11 cellular contexts compared by ENCODE assay signal in the genomic region with DNA sequence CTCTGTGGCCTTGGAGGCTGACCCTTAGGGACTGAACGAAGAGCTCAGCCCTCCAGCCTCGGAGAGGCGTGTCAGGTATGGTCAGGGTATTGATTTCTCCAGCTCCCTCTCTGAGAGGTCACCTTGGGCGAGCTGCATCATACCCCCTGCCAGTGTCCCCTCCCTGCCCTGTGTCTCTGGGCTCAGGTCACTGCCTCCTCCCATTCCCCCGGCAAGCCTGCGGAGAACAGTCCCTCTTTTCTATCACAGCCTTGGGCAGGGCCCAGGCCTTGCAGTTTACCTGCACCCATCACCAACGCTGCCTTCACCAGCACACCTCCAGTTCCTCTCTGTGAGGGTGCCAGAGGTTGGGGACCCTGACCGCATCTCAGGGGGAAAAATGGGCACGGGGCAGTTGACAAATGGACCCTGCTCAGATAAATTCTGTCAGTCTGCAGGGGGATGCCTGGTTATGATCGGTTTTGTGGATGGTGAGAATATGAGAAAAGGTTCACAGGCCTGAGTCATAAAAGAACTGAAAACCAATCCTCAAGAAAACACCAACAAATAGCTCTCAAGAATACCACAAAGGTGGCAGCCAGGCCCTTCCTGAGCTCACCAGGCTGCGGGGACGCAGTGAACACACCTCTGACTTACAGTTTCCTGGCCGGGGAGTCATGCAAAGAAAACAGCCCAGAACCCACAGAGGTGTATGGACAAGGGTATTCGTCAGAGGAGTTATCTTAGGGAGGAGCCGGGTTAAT. TPM values are rescaled to one million over a fixed set of nuclear protein-coding genes. Genes with fewer than 3 reads are reported as not detected.
A peak's percentile ranks its signal among the peaks of the same experiment; 100 is the strongest.
DNase-seq lines count a peak whose midpoint lies in the region; ATAC-seq and TF ChIP-seq lines count a peak whose summit lies in the region.
"Had no signal": no experiment of that assay in that cellular context is flagged by ENCODE, and none has a peak within 500 bp of the region (broad histone marks: within the 10 kb centered on the region; RNA-seq: fewer than 3 reads in every experiment).

No MANE protein-coding gene starts in this region.

- no peak for TF ChIP-seq EP300 in upper lobe of left lung (IDR thresholded peaks at IDR 0.05)

- H3K9me3 Mint-ChIP-seq in activated CD4-positive, alpha-beta memory T cell treated with anti-CD3 and anti-CD28 coated beads for 36 hours, result no peaks in the 10 kb centered on the region

- no peaks in the 10 kb centered on the region for H3K36me3 Mint-ChIP-seq in activated CD4-positive, alpha-beta memory T cell treated with anti-CD3 and anti-CD28 coated beads for 36 hours

- H3K4me1 Mint-ChIP-seq in activated CD4-positive, alpha-beta memory T cell treated with anti-CD3 and anti-CD28 coated beads for 36 hours (ENCODE audit: low read depth), result peaks cover 11% of the 10 kb centered on the region

- peaks cover 0 to 5% (median 0%) of the 10 kb centered on the region in 4 donors for H3K4me1 ChIP-seq in upper lobe of left lung
- peaks cover 6 to 16% of the 10 kb centered on the region in 2 donors for H3K4me1 ChIP-seq in thyroid gland

- CTCF ChIA-PET in activated CD4-positive, alpha-beta memory T cell treated with anti-CD3 and anti-CD28 coated beads for 36 hours (lab: Charles Lee), result interaction anchor here (1.0 to 1.6 kb wide), 4 partner anchors 23 to 141 kb away, joined by 4 to 9 read pairs (median 4); no protein-coding TSS in a partner anchor

- intact Hi-C loops in activated CD4-positive, alpha-beta memory T cell treated with anti-CD3 and anti-CD28 coated beads for 36 hours (cut with micrococcal nuclease), result loop anchor here (2.0 kb wide), 1 partner anchor 89 kb away; no protein-coding TSS in a partner anchor
- intact Hi-C loops in thyroid gland (cut with DNase I), result no loop called here

- TF ChIP-seq POLR2A in upper lobe of left lung (IDR thresholded peaks at IDR 0.05), result no peak
- no peak for TF ChIP-seq POLR2A in thyroid gland (IDR thresholded peaks at IDR 0.05)

- no peaks in the 10 kb centered on the region for H3K36me3 ChIP-seq in upper lobe of left lung
- H3K36me3 ChIP-seq in thyroid gland, result no peaks in the 10 kb centered on the region
- H3K36me3 ChIP-seq: BLaER1 treated with 17β-estradiol and CSF1 and Interleukin-3, amounts not matched to agents 10 nM and 100 nM had no signal

- DNase-seq in stimulated activated CD4-positive, alpha-beta T cell treated with anti-CD3 and anti-CD28 coated beads, Interleukin-12 subunit alpha, Interleukin-12 subunit beta, amount 100 ng/mL, for 48 hours (ENCODE audit: low read depth in 2 of 3, low spot score in 1 of 3), result peak; percentile 46 to 69 (median 55)
- no peak for DNase-seq in stimulated activated CD4-positive, alpha-beta T cell treated with anti-CD3 and anti-CD28 coated beads, Interleukin-12 subunit alpha, Interleukin-12 subunit beta, amount 100 ng/mL, for 4 hours
- peak; percentile 85 for DNase-seq in activated CD4-positive, alpha-beta memory T cell treated with anti-CD3 and anti-CD28 coated beads for 36 hours
- DNase-seq in kidney glomerular epithelial cell (lab: John Stamatoyannopoulos, UW) (peak; percentile 22), upper lobe of left lung (no peak), thyroid gland (no peak)
- DNase-seq: dorsolateral prefrontal cortex had no signal

- ATAC-seq in GM18511 (IDR thresholded peaks at IDR 0.05; ENCODE audit: unreplicated experiment), result no peak
- ATAC-seq in upper lobe of left lung (ENCODE audit: low FRiP score in 2 of 2), result no peak
- no peak for ATAC-seq in GM21515 (IDR thresholded peaks at IDR 0.05; ENCODE audit: unreplicated experiment)

- H3K27ac ChIP-seq in upper lobe of left lung, result no peak overlapping the region
- no peak overlapping the region for H3K27ac ChIP-seq in thyroid gland
- H3K27ac ChIP-seq: BLaER1 treated with 17β-estradiol and CSF1 and Interleukin-3, amounts not matched to agents 10 nM and 100 nM; dorsolateral prefrontal cortex; RWPE1 had no signal

- H3K9me3 ChIP-seq in upper lobe of left lung, result no peaks in the 10 kb centered on the region
- H3K9me3 ChIP-seq in thyroid gland, result no peaks in the 10 kb centered on the region

- 83 to 88% methylated on average over 15 of the region's 15 CpGs for WGBS in upper lobe of left lung, 2 donors
- WGBS in thyroid gland, 2 donors, result 84 to 92% methylated on average over 15 of the region's 15 CpGs

- TF ChIP-seq CTCF in upper lobe of left lung (IDR thresholded peaks at IDR 0.05), result no peak
- TF ChIP-seq CTCF in thyroid gland (IDR thresholded peaks at IDR 0.05), result no peak

- no peaks in the 10 kb centered on the region for H3K27me3 ChIP-seq in upper lobe of left lung
- H3K27me3 ChIP-seq in thyroid gland, result no peaks in the 10 kb centered on the region
- H3K27me3 ChIP-seq: BLaER1 treated with 17β-estradiol and CSF1 and Interleukin-3, amounts not matched to agents 10 nM and 100 nM; dorsolateral prefrontal cortex had no signal

- POLR2A ChIA-PET in activated CD4-positive, alpha-beta memory T cell treated with anti-CD3 and anti-CD28 coated beads for 36 hours (lab: Charles Lee), result interaction anchor here (0.5 to 1.8 kb wide), 3 partner anchors 21 to 1552 kb away, joined by 3 to 10 read pairs (median 4); no protein-coding TSS in a partner anchor

- no peak overlapping the region for H3K4me3 Mint-ChIP-seq in activated CD4-positive, alpha-beta memory T cell treated with anti-CD3 and anti-CD28 coated beads for 36 hours

- peaks cover 2% of the 10 kb centered on the region for H3K27me3 Mint-ChIP-seq in activated CD4-positive, alpha-beta memory T cell treated with anti-CD3 and anti-CD28 coated beads for 36 hours

- H3K27ac Mint-ChIP-seq in activated CD4-positive, alpha-beta memory T cell treated with anti-CD3 and anti-CD28 coated beads for 36 hours, result no peak overlapping the region

- H3K4me3 ChIP-seq in upper lobe of left lung, result no peak overlapping the region
- no peak overlapping the region for H3K4me3 ChIP-seq in thyroid gland (replicated peaks in 1 of 3)
- H3K4me3 ChIP-seq: BLaER1 treated with 17β-estradiol and CSF1 and Interleukin-3, amounts not matched to agents 10 nM and 100 nM; dorsolateral prefrontal cortex had no signal

RNA-seq across cellular contexts. Expression of a gene that starts 24.7 kb away (rescaled TPM):
- total RNA-seq in activated CD4-positive, alpha-beta memory T cell treated with anti-CD3 and anti-CD28 coated beads for 36 hours, result 10 to 100 TPM; 22.1 to 22.5 TPM
- total RNA-seq in upper lobe of left lung (10 to 100 TPM; 43.8 to 92.7 (median 74.1) TPM), thyroid gland (10 to 100 TPM; 39.4 to 81.3 (median 67.4) TPM)

Comparison
In these comparisons a context has a peak if more than half of its experiments do, and no peak if none do; other contexts are left out.
1. DNase-seq: peak in stimulated activated CD4-positive, alpha-beta T cell treated with anti-CD3 and anti-CD28 coated beads, Interleukin-12 subunit alpha, Interleukin-12 subunit beta, amount 100 ng/mL, for 48 hours (3 of 3), activated CD4-positive, alpha-beta memory T cell treated with anti-CD3 and anti-CD28 coated beads for 36 hours (single experiment) and kidney glomerular epithelial cell (single experiment); none in stimulated activated CD4-positive, alpha-beta T cell treated with anti-CD3 and anti-CD28 coated beads, Interleukin-12 subunit alpha, Interleukin-12 subunit beta, amount 100 ng/mL, for 4 hours (single experiment), upper lobe of left lung (0 of 2) and thyroid gland (0 of 2).